Comparison of ENCODE assay signal across 8 cellular contexts in the genomic region with DNA sequence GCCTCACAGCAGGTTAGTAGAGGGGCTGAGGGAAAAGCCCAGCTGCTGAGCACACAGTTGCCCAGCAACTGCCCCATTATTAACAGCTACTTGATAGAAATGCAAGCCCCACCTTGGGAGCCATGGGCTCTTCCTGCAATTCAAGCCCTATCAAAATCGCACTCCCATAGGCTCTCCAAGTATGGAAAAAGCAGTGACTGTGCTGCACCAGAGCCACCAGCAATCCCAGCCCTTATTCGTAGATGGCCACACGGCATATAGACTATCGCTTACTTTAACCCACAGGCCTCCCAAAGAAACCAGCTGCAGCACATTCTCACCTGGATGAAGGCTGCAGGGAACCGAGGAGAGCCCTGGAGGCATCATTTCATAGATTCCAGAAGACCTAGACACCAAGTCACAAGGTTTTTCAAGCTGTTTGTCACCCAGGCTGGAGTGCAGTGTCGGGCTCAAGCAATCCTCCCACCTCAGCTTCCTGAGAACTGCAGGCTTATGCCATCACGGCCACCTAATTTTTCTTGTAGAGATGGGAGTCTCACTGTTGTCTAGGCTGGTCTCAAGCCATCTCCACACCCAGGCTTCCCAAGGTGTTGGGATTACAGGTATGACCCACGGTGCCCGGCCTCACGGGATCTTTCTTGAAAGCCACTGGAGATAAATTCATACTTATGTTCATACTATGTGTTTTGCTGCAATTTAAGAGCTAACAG. TPM values are rescaled to one million over a fixed set of nuclear protein-coding genes. Genes with fewer than 3 reads are reported as not detected.
A peak's percentile ranks its signal among the peaks of the same experiment; 100 is the strongest.
DNase-seq lines count a peak whose midpoint lies in the region; ATAC-seq and TF ChIP-seq lines count a peak whose summit lies in the region.

No MANE protein-coding gene starts in this region.

- H3K4me3 Mint-ChIP-seq in activated naive CD8-positive, alpha-beta T cell treated with anti-CD3 and anti-CD28 coated beads, Interleukin-2, amount 50 U/mL, for 24 hours: peak overlapping the region; percentile 39
- H3K4me3 Mint-ChIP-seq in natural killer cell: peak overlapping the region; percentile 37

- DNase-seq in ELR (ENCODE audit: low read depth) (peak; percentile 37), NCI-H1105 (lab: John Stamatoyannopoulos, UW) (peak; percentile 51), natural killer cell (no peak), AG08396 (ENCODE audit: low spot score) (no peak), midbrain (lab: John Stamatoyannopoulos, UW) (no peak)
- peak; percentile 33 for DNase-seq in activated naive CD8-positive, alpha-beta T cell treated with anti-CD3 and anti-CD28 coated beads, Interleukin-2, amount 50 U/mL, for 24 hours

- H3K4me1 Mint-ChIP-seq in activated naive CD8-positive, alpha-beta T cell treated with anti-CD3 and anti-CD28 coated beads, Interleukin-2, amount 50 U/mL, for 24 hours: peaks cover 18% of the 10 kb centered on the region
- H3K4me1 Mint-ChIP-seq in natural killer cell: peaks cover 24 to 25% of the 10 kb centered on the region in 2 donors

- no peak for TF ChIP-seq CTCF in natural killer cell (IDR thresholded peaks at IDR 0.05)

- ATAC-seq in activated naive CD8-positive, alpha-beta T cell treated with anti-CD3 and anti-CD28 coated beads, Interleukin-2, amount 50 U/mL, for 24 hours: peak; percentile 9
- ATAC-seq in natural killer cell (no peak), HG03175 (IDR thresholded peaks at IDR 0.05; ENCODE audit: unreplicated experiment) (no peak), GM21381 (IDR thresholded peaks at IDR 0.05; ENCODE audit: unreplicated experiment) (no peak)

- H3K27ac Mint-ChIP-seq in activated naive CD8-positive, alpha-beta T cell treated with anti-CD3 and anti-CD28 coated beads, Interleukin-2, amount 50 U/mL, for 24 hours: peak overlapping the region; percentile 54
- peak overlapping the region; percentile 78 to 81 for H3K27ac Mint-ChIP-seq in natural killer cell

- no peaks in the 10 kb centered on the region for H3K9me3 Mint-ChIP-seq in activated naive CD8-positive, alpha-beta T cell treated with anti-CD3 and anti-CD28 coated beads, Interleukin-2, amount 50 U/mL, for 24 hours
- H3K9me3 Mint-ChIP-seq in natural killer cell: no peaks in the 10 kb centered on the region

- H3K27me3 Mint-ChIP-seq in activated naive CD8-positive, alpha-beta T cell treated with anti-CD3 and anti-CD28 coated beads, Interleukin-2, amount 50 U/mL, for 24 hours: no peaks in the 10 kb centered on the region
- no peaks in the 10 kb centered on the region for H3K27me3 Mint-ChIP-seq in natural killer cell (ENCODE audit: low read depth in 2 of 2)

- intact Hi-C loops in natural killer cell (cut with micrococcal nuclease): loop anchor here (1.0 to 5.0 kb wide), 4 partner anchors 41 to 349 kb away; no protein-coding TSS in a partner anchor

- peaks cover 60% of the 10 kb centered on the region for H3K36me3 Mint-ChIP-seq in activated naive CD8-positive, alpha-beta T cell treated with anti-CD3 and anti-CD28 coated beads, Interleukin-2, amount 50 U/mL, for 24 hours (ENCODE audit: low read depth)
- H3K36me3 Mint-ChIP-seq in natural killer cell: peaks cover 30% of the 10 kb centered on the region

RNA-seq across cellular contexts. Expression of a gene that starts 11.3 kb away (rescaled TPM):
- total RNA-seq in natural killer cell: 100 to 1,000 TPM; 485 to 540 (median 529) TPM

RNA-seq across cellular contexts. Expression of a gene that starts 57.4 kb away (rescaled TPM):
- 100 to 1,000 TPM in 2 of 3 donors, 10 to 100 TPM in 1; 87.5 to 151 (median 113) TPM for total RNA-seq in natural killer cell

Comparison
In these comparisons a context has a peak if more than half of its experiments do, and no peak if none do; other contexts are left out.
1. DNase-seq: peak in ELR (single experiment), NCI-H1105 (single experiment) and activated naive CD8-positive, alpha-beta T cell treated with anti-CD3 and anti-CD28 coated beads, Interleukin-2, amount 50 U/mL, for 24 hours (single experiment); none in natural killer cell (single experiment), AG08396 (single experiment) and midbrain (single experiment).